8 cellular contexts compared by ENCODE assay signal in the genomic region with DNA sequence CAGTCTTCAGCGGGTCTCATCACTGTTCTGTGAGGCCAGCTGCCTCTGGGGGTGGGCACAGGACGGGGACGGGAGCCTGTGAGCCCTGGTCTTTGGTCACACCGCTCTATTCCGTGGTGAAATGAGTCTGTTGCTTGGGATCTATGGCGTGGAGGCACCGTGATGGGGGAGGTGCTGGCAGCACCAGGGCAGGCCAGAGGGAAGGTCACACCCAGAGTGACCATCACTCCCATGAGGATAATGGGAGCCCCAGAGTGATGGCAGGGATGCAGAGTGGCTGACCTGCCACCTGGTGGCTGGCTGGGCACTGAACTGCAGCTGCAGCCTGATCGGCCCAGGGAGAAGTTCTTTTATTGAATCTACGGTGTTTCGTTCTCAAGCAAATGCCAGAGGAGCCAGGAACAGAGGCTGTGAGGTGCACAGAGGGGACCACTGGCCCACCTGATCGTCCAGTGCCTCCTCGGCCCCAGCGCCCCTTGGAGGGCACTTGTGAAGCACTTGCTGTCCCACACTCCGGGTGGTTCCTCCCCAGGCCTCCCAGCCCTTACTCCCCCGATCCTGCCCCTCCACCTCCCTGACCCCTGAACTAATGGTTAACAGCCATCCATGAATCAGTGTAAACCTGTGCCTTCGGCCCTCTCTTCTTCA.
DNase-seq lines count a peak whose midpoint lies in the region; ATAC-seq and TF ChIP-seq lines count a peak whose summit lies in the region.
"Had no signal": no experiment of that assay in that cellular context is flagged by ENCODE, and none has a peak within 500 bp of the region (broad histone marks: within the 10 kb centered on the region; RNA-seq: fewer than 3 reads in every experiment).

No MANE protein-coding gene starts in this region.

- H3K4me1 Mint-ChIP-seq in nephron: peaks cover 21% of the 10 kb centered on the region
- H3K4me1 Mint-ChIP-seq: activated B cell treated with CpG ODN at 0.5 μM for 24 hours had no signal

- H3K9me3 Mint-ChIP-seq in nephron: no peaks in the 10 kb centered on the region
- H3K9me3 Mint-ChIP-seq: activated B cell treated with CpG ODN at 0.5 μM for 24 hours had no signal

- no peak for ATAC-seq in GM21423 (IDR thresholded peaks at IDR 0.05; ENCODE audit: unreplicated experiment)
- ATAC-seq in HG02678 (IDR thresholded peaks at IDR 0.05; ENCODE audit: unreplicated experiment): no peak

- H3K4me3 Mint-ChIP-seq in nephron: no peak overlapping the region
- H3K4me3 Mint-ChIP-seq: activated B cell treated with CpG ODN at 0.5 μM for 24 hours had no signal

- peak overlapping the region in 2 of 3 experiments; percentile 7 to 62 for H3K27ac Mint-ChIP-seq in nephron
- H3K27ac Mint-ChIP-seq: activated B cell treated with CpG ODN at 0.5 μM for 24 hours had no signal

- peak; percentile 52 for TF ChIP-seq CTCF in GM12875 (IDR thresholded peaks at IDR 0.05; ENCODE audit: borderline replicate concordance, insufficient read depth, low read depth, low read length)
- peak; percentile 55 to 73 (median 61) for TF ChIP-seq CTCF in nephron (IDR thresholded peaks at IDR 0.05; ENCODE audit: unreplicated experiment in 3 of 3)

- H3K36me3 Mint-ChIP-seq in nephron (ENCODE audit: low read depth): no peaks in the 10 kb centered on the region

- H3K4me3 ChIP-seq in GM12875 (ENCODE audit: low read depth, low read length): no peak overlapping the region

- peaks cover 6% of the 10 kb centered on the region for H3K27me3 Mint-ChIP-seq in nephron (ENCODE audit: low read depth)
- H3K27me3 Mint-ChIP-seq: activated B cell treated with CpG ODN at 0.5 μM for 24 hours had no signal

- DNase-seq in NCI-H82 (lab: John Stamatoyannopoulos, UW) (peak; percentile 62), ecto neural progenitor cell (ENCODE audit: low spot score) (peak; percentile 67), NCI-H2029 (lab: John Stamatoyannopoulos, UW) (no peak)
- DNase-seq: activated B cell treated with CpG ODN at 0.5 μM for 24 hours had no signal
